ENCODE assay signal across 17 cellular contexts in genomic region chr11:2575611-2576051, GRCh38.
DNase-seq lines count a peak whose midpoint lies in the region; ATAC-seq and TF ChIP-seq lines count a peak whose summit lies in the region.
"Had no signal": no experiment of that assay in that cellular context is flagged by ENCODE, and none has a peak within 500 bp of the region (broad histone marks: within the 10 kb centered on the region; RNA-seq: fewer than 3 reads in every experiment).

No MANE protein-coding gene starts in this region.

- intact Hi-C loops in activated B cell treated with CpG ODN at 0.5 μM for 24 hours (cut with micrococcal nuclease), result no loop called here
- intact Hi-C loops in left colon (cut with DNase I, micrococcal nuclease), result no loop called here
- intact Hi-C loops in prostate gland (cut with DNase I), result no loop called here

- no peaks in the 10 kb centered on the region for H3K9me3 ChIP-seq in prostate gland

- CTCF ChIA-PET in activated B cell treated with CpG ODN at 0.5 μM for 24 hours (lab: Charles Lee), result no interaction called here

- no peak for TF ChIP-seq POLR2A in prostate gland (IDR thresholded peaks at IDR 0.05)

- H3K4me3 ChIP-seq in prostate gland, result no peak overlapping the region
- H3K4me3 ChIP-seq: cardiac muscle cell, smooth muscle cell had no signal

- no peak overlapping the region for H3K4me3 Mint-ChIP-seq in activated B cell treated with CpG ODN at 0.5 μM for 24 hours
- H3K4me3 Mint-ChIP-seq: CD4-positive, alpha-beta T cell had no signal

- no peak overlapping the region for H3K27ac Mint-ChIP-seq in activated B cell treated with CpG ODN at 0.5 μM for 24 hours
- H3K27ac Mint-ChIP-seq: CD4-positive, alpha-beta T cell had no signal

- no peaks in the 10 kb centered on the region for H3K27me3 ChIP-seq in prostate gland (replicated peaks; ENCODE audit: insufficient read depth)
- H3K27me3 ChIP-seq: cardiac muscle cell had no signal

- H3K4me1 Mint-ChIP-seq in activated B cell treated with CpG ODN at 0.5 μM for 24 hours, result no peaks in the 10 kb centered on the region

- TF ChIP-seq CTCF in activated B cell treated with CpG ODN at 0.5 μM for 24 hours (IDR thresholded peaks at IDR 0.05) (no peak), prostate gland (IDR thresholded peaks at IDR 0.05) (no peak), GM20000 (IDR thresholded peaks at IDR 0.05; ENCODE audit: extremely low read depth, missing control alignments) (no peak)

- H3K9me3 Mint-ChIP-seq in activated B cell treated with CpG ODN at 0.5 μM for 24 hours, result no peaks in the 10 kb centered on the region
- H3K9me3 Mint-ChIP-seq: CD4-positive, alpha-beta T cell had no signal

- H3K27ac ChIP-seq in prostate gland, result peak overlapping the region; percentile 29 to 52
- H3K27ac ChIP-seq: cardiac muscle cell had no signal

- no peaks in the 10 kb centered on the region for H3K36me3 ChIP-seq in prostate gland
- H3K36me3 ChIP-seq: cardiac muscle cell had no signal

- POLR2A ChIA-PET in activated B cell treated with CpG ODN at 0.5 μM for 24 hours (lab: Charles Lee), result no interaction called here

- ATAC-seq in activated B cell treated with CpG ODN at 0.5 μM for 24 hours (ENCODE audit: low read depth) (no peak), left colon (peak; percentile 73), HG02870 (IDR thresholded peaks at IDR 0.05; ENCODE audit: unreplicated experiment) (no peak)
- ATAC-seq in activated CD4-positive, CD25-positive, alpha-beta regulatory T cell treated with anti-CD3 and anti-CD28 coated beads, Interleukin-2, amount 50 U/mL, for 24 hours, result no peak
- ATAC-seq: Panc1 had no signal

- H3K36me3 Mint-ChIP-seq in activated B cell treated with CpG ODN at 0.5 μM for 24 hours (ENCODE audit: low read depth), result peaks cover 17% of the 10 kb centered on the region

- DNase-seq in COLO668 (lab: John Stamatoyannopoulos, UW; ENCODE audit: unreplicated experiment) (peak; percentile 27), activated B cell treated with CpG ODN at 0.5 μM for 24 hours (peak; percentile 10), left colon (peak; percentile 38 to 49), prostate gland (ENCODE audit: low spot score) (no peak), NCI-H345 treated with DMSO at 0.1 percent for 48 hours (lab: John Stamatoyannopoulos, UW; ENCODE audit: unreplicated experiment) (no peak), GM20000 (ENCODE audit: low spot score) (no peak)
- DNase-seq: activated CD4-positive, alpha-beta T cell treated with anti-CD3 and anti-CD28 coated beads, Interleukin-2, amount 50 U/mL, for 48 hours; effector memory CD4-positive, alpha-beta T cell; Karpas-422; NCI-H1105 treated with DMSO at 0.1 percent for 48 hours; SW 1271 had no signal

- H3K4me1 ChIP-seq in prostate gland (replicated peaks), result peaks cover 7% of the 10 kb centered on the region

- WGBS in prostate gland, result 94% methylated on average over 17 of the region's 17 CpGs

- H3K27me3 Mint-ChIP-seq in activated B cell treated with CpG ODN at 0.5 μM for 24 hours, result no peaks in the 10 kb centered on the region
- H3K27me3 Mint-ChIP-seq: CD4-positive, alpha-beta T cell had no signal

Comparison
In these comparisons a context has a peak if more than half of its experiments do, and no peak if none do; other contexts are left out.
1. DNase-seq: peak in COLO668 (single experiment), activated B cell treated with CpG ODN at 0.5 μM for 24 hours (single experiment) and left colon (2 of 2); none in prostate gland (single experiment), NCI-H345 treated with DMSO at 0.1 percent for 48 hours (single experiment) and GM20000 (single experiment).